8 cellular contexts compared by ENCODE assay signal in genomic region chr7:50793947-50794570, GRCh38. TPM values are rescaled to one million over a fixed set of nuclear protein-coding genes. Genes with fewer than 3 reads are reported as not detected.
A peak's percentile ranks its signal among the peaks of the same experiment; 100 is the strongest.
DNase-seq lines count a peak whose midpoint lies in the region; ATAC-seq, FAIRE-seq and TF ChIP-seq lines count a peak whose summit lies in the region.

No MANE protein-coding gene starts in this region.

- peak overlapping the region; percentile 28; the same call in 1 of the 2 replicates for H2AK5ac ChIP-seq in H1 (ENCODE audit: low read depth, low read length)

- H3K4me1 Mint-ChIP-seq in activated naive CD4-positive, alpha-beta T cell treated with anti-CD3 and anti-CD28 coated beads, Interleukin-2, amount 50 U/mL, for 24 hours = peaks cover 14% of the 10 kb centered on the region

- no peak for ATAC-seq in GM18868 (IDR thresholded peaks at IDR 0.05; ENCODE audit: unreplicated experiment)

- peaks cover 3 to 20% (median 19%) of the 10 kb centered on the region in 4 experiments for H3K27me3 ChIP-seq in H1 (replicated peaks in 1 of 4; ENCODE audit: control insufficient read depth in 3 of 4, extremely low read depth in 1 of 4, insufficient read depth in 3 of 4, low read length in 3 of 4)
- H3K27me3 ChIP-seq in muscle layer of duodenum (ENCODE audit: low read depth, low read length) = no peaks in the 10 kb centered on the region

- H3K27ac ChIP-seq in H1 (ENCODE audit: low read depth, low read length) = no peak overlapping the region
- H3K27ac ChIP-seq in muscle layer of duodenum (ENCODE audit: low read length) = no peak overlapping the region

- peak overlapping the region; percentile 77; the same call in 1 of the 2 replicates for H2BK20ac ChIP-seq in H1 (ENCODE audit: low read length)

- POLR2A ChIA-PET in H1 (lab: Charles Lee; ENCODE audit: partially characterized antibody) = interaction anchor here (1.1 to 1.5 kb wide), 4 partner anchors 9 to 26 kb away, joined by 3 to 5 read pairs (median 4); no protein-coding TSS in a partner anchor

- H3K4me3 Mint-ChIP-seq in activated naive CD4-positive, alpha-beta T cell treated with anti-CD3 and anti-CD28 coated beads, Interleukin-2, amount 50 U/mL, for 24 hours = peak overlapping the region; percentile 61

- H3K4ac ChIP-seq in H1 (replicated peaks; ENCODE audit: insufficient read length, low read depth, low read length) = no peak overlapping the region

- H3K9ac ChIP-seq in H1 (replicated peaks in 1 of 4; ENCODE audit: extremely low read depth in 1 of 4, low read depth in 3 of 4, low read length in 3 of 4) = peak overlapping the region in 2 of 4 experiments; percentile 45 to 57; a peak in 4 of 7 replicates

- H3K4me1 ChIP-seq in H1 (replicated peaks in 1 of 4; ENCODE audit: control insufficient read depth in 3 of 4, insufficient read depth in 4 of 4, low read length in 3 of 4) (peaks cover 4 to 18% (median 12%) of the 10 kb centered on the region in 4 experiments; a peak in 6 of 7 replicates), muscle layer of duodenum (ENCODE audit: control insufficient read depth in 1 of 2, insufficient read depth in 2 of 2, low read length in 2 of 2) (peaks cover 12 to 23% of the 10 kb centered on the region in 2 donors)

- H3K9me3 ChIP-seq in H1 (ENCODE audit: insufficient read depth in 2 of 2, low read depth in 1 of 2, low read length in 1 of 2) (peaks cover 3% of the 10 kb centered on the region in 2 experiments; a peak in 2 of 4 replicates), muscle layer of duodenum (ENCODE audit: control insufficient read depth in 1 of 2, low read length in 2 of 2) (no peaks in the 10 kb centered on the region)

- no peak overlapping the region for H2BK120ac ChIP-seq in H1 (replicated peaks; ENCODE audit: low read depth, low read length)

- H3K14ac ChIP-seq in H1 (ENCODE audit: insufficient read length) = no peak overlapping the region

- H3K79me2 ChIP-seq in H1 (ENCODE audit: control insufficient read depth in 1 of 2, insufficient read depth in 2 of 2, low read length in 2 of 2) = peaks cover 14 to 34% of the 10 kb centered on the region in 2 experiments

- H3K36me3 ChIP-seq in H1 (ENCODE audit: control insufficient read depth in 2 of 4, insufficient read depth in 4 of 4, low read length in 3 of 4) = no peaks in the 10 kb centered on the region
- peaks cover 0 to 4% of the 10 kb centered on the region in 2 donors for H3K36me3 ChIP-seq in muscle layer of duodenum (ENCODE audit: control insufficient read depth in 1 of 2, insufficient read depth in 2 of 2, low read length in 2 of 2)

- no peak overlapping the region; the same call in 1 of the 2 replicates for H4K8ac ChIP-seq in H1 (ENCODE audit: extremely low read depth, insufficient read depth, low read length)

- DNase-seq in activated naive CD4-positive, alpha-beta T cell treated with anti-CD3 and anti-CD28 coated beads, Interleukin-2, amount 50 U/mL, for 16 hours = no peak
- DNase-seq in H1 (ENCODE audit: low read depth in 1 of 2, low spot score in 2 of 2) = no peak
- no peak for DNase-seq in NCI-H748 treated with DMSO at 0.1 percent for 48 hours (lab: John Stamatoyannopoulos, UW)
- no peak for DNase-seq in ACHN
- DNase-seq in DMS79 treated with DMSO at 0.1 percent for 48 hours (lab: John Stamatoyannopoulos, UW) = no peak

- peak overlapping the region; percentile 55 to 71 (median 60) for H3K4me3 ChIP-seq in H1 (ENCODE audit: extremely low read depth in 1 of 4, insufficient read depth in 2 of 4, low read depth in 3 of 4, low read length in 4 of 4)
- H3K4me3 ChIP-seq in muscle layer of duodenum (ENCODE audit: low read depth in 1 of 2, low read length in 2 of 2) = peak overlapping the region; percentile 43 to 55

- no peak for TF ChIP-seq CTCF in H1 (IDR thresholded peaks at IDR 0.05; ENCODE audit: control extremely low read depth in 1 of 3, insufficient read depth in 1 of 3, low read depth in 1 of 3, low read length in 3 of 3)

- TF ChIP-seq EP300 in H1 (IDR thresholded peaks at IDR 0.05; ENCODE audit: borderline replicate concordance in 1 of 2, low read depth in 2 of 2, low read length in 2 of 2) = no peak

- 57% methylated on average over 18 of the region's 18 CpGs; no CpG with 5 or more reads in 1 of the 2 experiments for WGBS in H1 (ENCODE audit: extremely low coverage in 1 of 2, insufficient coverage in 1 of 2, insufficient read length in 1 of 2, insufficient replicate concordance in 2 of 2, low coverage in 1 of 2, low lambda C conversion rate in 2 of 2, missing lambda C conversion rate in 1 of 2), 2 experiments

- no peak for FAIRE-seq in H1 (lab: Jason Lieb, UNC)

- H3K18ac ChIP-seq in H1 (ENCODE audit: extremely low read depth, low read length) = peak overlapping the region; percentile 66; the same call in 1 of the 2 replicates

- H3K9me3 Mint-ChIP-seq in activated naive CD4-positive, alpha-beta T cell treated with anti-CD3 and anti-CD28 coated beads, Interleukin-2, amount 50 U/mL, for 24 hours = peaks cover 10% of the 10 kb centered on the region

- TF ChIP-seq POLR2A in H1 (IDR thresholded peaks at IDR 0.05; ENCODE audit: control extremely low read depth in 1 of 2, low read depth in 2 of 2, low read length in 2 of 2) = no peak

- H2BK12ac ChIP-seq in H1 (ENCODE audit: low read depth, low read length) = no peak overlapping the region

- H4K20me1 ChIP-seq in H1 (replicated peaks in 1 of 2; ENCODE audit: control insufficient read depth in 1 of 2, insufficient read depth in 2 of 2, low read length in 2 of 2) = peaks cover 2 to 3% of the 10 kb centered on the region in 2 experiments

- H2BK15ac ChIP-seq in H1 (ENCODE audit: low read length) = no peak overlapping the region

- no peaks in the 10 kb centered on the region for H3K36me3 Mint-ChIP-seq in activated naive CD4-positive, alpha-beta T cell treated with anti-CD3 and anti-CD28 coated beads, Interleukin-2, amount 50 U/mL, for 24 hours

- peak overlapping the region; percentile 64 to 93 for H3K4me2 ChIP-seq in H1 (ENCODE audit: insufficient read depth in 1 of 2, low read depth in 2 of 2, low read length in 2 of 2)

- H4K5ac ChIP-seq in H1 (ENCODE audit: insufficient read length, low read depth, low read length) = no peak overlapping the region

- peaks cover 6% of the 10 kb centered on the region for H3K23me2 ChIP-seq in H1 (ENCODE audit: low read depth, low read length)

- H3K27me3 Mint-ChIP-seq in activated naive CD4-positive, alpha-beta T cell treated with anti-CD3 and anti-CD28 coated beads, Interleukin-2, amount 50 U/mL, for 24 hours = peaks cover 16% of the 10 kb centered on the region

- no peak overlapping the region for H3K23ac ChIP-seq in H1 (ENCODE audit: insufficient read length)

- no peak overlapping the region for H3K27ac Mint-ChIP-seq in activated naive CD4-positive, alpha-beta T cell treated with anti-CD3 and anti-CD28 coated beads, Interleukin-2, amount 50 U/mL, for 24 hours

- CTCF ChIA-PET in H1 (lab: Charles Lee; ENCODE audit: partially characterized antibody) = interaction anchor here (0.9 to 1.5 kb wide), 5 partner anchors 10 to 185 kb away, joined by 3 to 5 read pairs (median 3); no protein-coding TSS in a partner anchor

- in situ Hi-C loops in ACHN (cut with HindIII; ENCODE audit: low pct_ligation_motif_present, low pct_unique_long_range_greater_than_20kb, low sequenced_read_pairs) = no loop called here

- no peak for TF ChIP-seq RAD21 in H1 (IDR thresholded peaks at IDR 0.05 in 1 of 2, conservative IDR thresholded peaks at IDR 0.05 in 1 of 2; ENCODE audit: low read depth in 2 of 2, low read length in 2 of 2)

- H4K91ac ChIP-seq in H1 (replicated peaks; ENCODE audit: insufficient read length, low read length) = no peak overlapping the region

- no peak overlapping the region for H3K56ac ChIP-seq in H1 (replicated peaks; ENCODE audit: insufficient read length, low read depth, low read length)

- H3K79me1 ChIP-seq in H1 (ENCODE audit: low read depth, low read length) = peaks cover 4% of the 10 kb centered on the region; the same call in 1 of the 2 replicates

- no peak overlapping the region for H2BK5ac ChIP-seq in H1 (ENCODE audit: low read depth, low read length)

- peak overlapping the region; percentile 89; the same call in 1 of the 2 replicates for H2AFZ ChIP-seq in H1 (ENCODE audit: low read length)

TF ChIP-seq in H1, 55 proteins besides CTCF, POLR2A, EP300 and RAD21:
- TF ChIP-seq CEBPB (IDR thresholded peaks at IDR 0.05; ENCODE audit: low read depth, low read length) = no peak
- TF ChIP-seq EZH2 (IDR thresholded peaks at IDR 0.05; ENCODE audit: low read depth, low read length, severe bottlenecking) = peak; percentile 34
- peak; percentile 5; the same call in 1 of the 2 replicates for TF ChIP-seq SUZ12 (IDR thresholded peaks at IDR 0.05; ENCODE audit: low read length)

RNA-seq across cellular contexts. Expression of gene GRB10, which starts 11.4 kb away (rescaled TPM):
- 92.6 and 97.0 TPM in 2 replicates for total RNA-seq in H1 (2021; fragmentation: NEBNext Ultra II Directional; extraction: Animal tissue kit (Norgen Biotek cat#: 25700))
- 35.7 TPM in 2 replicates for polyA plus RNA-seq in H1 (2011; rRNA removed)
- 32.1 TPM for polyA plus RNA-seq in H1 (2011; cell fraction: cytosol; rRNA removed)
- 65.7 TPM for polyA plus RNA-seq in H1 (2011; cell fraction: nucleus; rRNA removed)
- polyA plus RNA-seq in H1 (2012, experiment 1 of 2) = 66.8 to 75.8 TPM (median 74.0 TPM) in 4 replicates
- polyA plus RNA-seq in H1 (2012, experiment 2 of 2) = 36.3 TPM
- 32.9 TPM for polyA plus RNA-seq in H1 (2013, experiment 1 of 2)
- 33.9 TPM for polyA plus RNA-seq in H1 (2013, experiment 2 of 2)
- 74.5 and 77.8 TPM in 2 replicates for polyA minus RNA-seq in H1 (2011; rRNA and poly(A)+ RNA removed)
- 60.0 TPM for polyA minus RNA-seq in H1 (2011; cell fraction: cytosol; rRNA and poly(A)+ RNA removed)
- 111 TPM for polyA minus RNA-seq in H1 (2011; cell fraction: nucleus; rRNA and poly(A)+ RNA removed)
